Comparison of ENCODE assay signal across 31 cellular contexts in the genomic region with DNA sequence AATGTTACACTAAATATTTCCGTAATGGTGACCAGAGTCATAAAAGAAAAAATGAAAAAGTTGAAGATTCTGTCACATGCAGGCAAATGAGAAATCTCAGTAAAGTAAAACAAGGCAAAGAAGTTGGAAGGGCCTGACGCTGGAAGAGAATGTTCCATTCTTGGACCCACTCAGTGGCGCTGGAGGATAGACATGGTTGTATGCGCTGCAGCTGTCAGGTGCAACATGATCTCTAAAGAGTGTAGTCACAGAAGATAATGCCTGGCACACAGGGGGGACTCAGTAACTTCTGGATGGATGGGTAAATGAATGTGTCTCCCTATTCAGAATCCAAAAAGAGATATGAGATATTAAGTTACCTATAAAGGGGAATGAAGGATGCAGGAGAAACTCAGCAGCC.
"Had no signal": no experiment of that assay in that cellular context is flagged by ENCODE, and none has a peak within 500 bp of the region (broad histone marks: within the 10 kb centered on the region; RNA-seq: fewer than 3 reads in every experiment).

No MANE protein-coding gene starts in this region.

- DNase-seq: activated B cell treated with CpG ODN at 0.5 μM for 24 hours; activated CD4-positive, alpha-beta T cell treated with anti-CD3 and anti-CD28 coated beads for 48 hours; activated CD4-positive, alpha-beta T cell treated with anti-CD3 and anti-CD28 coated beads, Interleukin-2, amount 50 U/mL, for 1 hour; activated CD4-positive, alpha-beta T cell treated with anti-CD3 and anti-CD28 coated beads, Interleukin-2, amount 50 U/mL, for 48 hours; activated CD8-positive, alpha-beta memory T cell treated with anti-CD3 and anti-CD28 coated beads for 24 hours; activated CD8-positive, alpha-beta T cell treated with anti-CD3 and anti-CD28 coated beads for 36 hours; activated effector memory CD4-positive, alpha-beta T cell treated with Interleukin-2 at 50 U/mL for 16 hours; activated gamma-delta T cell treated with Interleukin-2 at 50 U/mL for 16 hours; activated naive CD4-positive, alpha-beta T cell treated with anti-CD3 and anti-CD28 coated beads, Interleukin-2, amount 50 U/mL, for 16 hours; activated naive CD4-positive, alpha-beta T cell treated with Interleukin-2 at 50 U/mL for 16 hours; activated T-cell treated with anti-CD3 and anti-CD28 coated beads, Interleukin-2, amount 50 U/mL, for 4 hours; amniotic stem cell; anterior cingulate cortex; brain microvascular endothelial cell; cortex of kidney; dermis blood vessel endothelial cell; effector CD4-positive, alpha-beta T cell; effector memory CD8-positive, alpha-beta T cell; erythroblast; esophagus squamous epithelium; foreskin melanocyte; heart right ventricle; T-helper 17 cell; T1000; WERI-Rb-1 had no signal

- H3K27me3 ChIP-seq: brain microvascular endothelial cell had no signal

- H3K4me1 ChIP-seq: esophagus squamous epithelium, gastroesophageal sphincter, heart right ventricle had no signal

- H3K9me3 Mint-ChIP-seq: activated CD8-positive, alpha-beta T cell treated with anti-CD3 and anti-CD28 coated beads for 36 hours; activated T-cell treated with anti-CD3 and anti-CD28 coated beads, Interleukin-2, amount 50 U/mL, for 4 hours; activated T-helper 17 cell treated with anti-CD3 and anti-CD28 coated beads, Interleukin-2, amount 50 U/mL, for 72 hours; central memory CD8-positive, alpha-beta T cell; effector memory CD8-positive, alpha-beta T cell; T-helper 2 cell treated with Interferon-gamma antibody and Interleukin-4, amounts not matched to agents 5 μg/mL and 100 μg/mL, for 36 hours had no signal

- H3K27ac Mint-ChIP-seq: activated B cell treated with CpG ODN at 0.5 μM for 24 hours; activated CD8-positive, alpha-beta T cell treated with anti-CD3 and anti-CD28 coated beads for 36 hours; activated naive CD8-positive, alpha-beta T cell; activated T-helper 17 cell treated with anti-CD3 and anti-CD28 coated beads, Interleukin-2, amount 50 U/mL, for 72 hours; effector memory CD8-positive, alpha-beta T cell; T-helper 17 cell; T-helper 2 cell treated with Interferon-gamma antibody and Interleukin-4, amounts not matched to agents 5 μg/mL and 100 μg/mL, for 36 hours had no signal

- H3K4me1 Mint-ChIP-seq: activated B cell treated with CpG ODN at 0.5 μM for 24 hours; activated T-helper 17 cell treated with anti-CD3 and anti-CD28 coated beads, Interleukin-2, amount 50 U/mL, for 72 hours; central memory CD8-positive, alpha-beta T cell; T-helper 17 cell had no signal

- H3K27ac ChIP-seq: brain microvascular endothelial cell, esophagus squamous epithelium, gastroesophageal sphincter, heart right ventricle, WERI-Rb-1 had no signal

- ATAC-seq: activated CD4-positive, CD25-positive, alpha-beta regulatory T cell treated with anti-CD3 and anti-CD28 coated beads, Interleukin-2, amount 50 U/mL, for 24 hours; activated CD8-positive, alpha-beta T cell treated with anti-CD3 and anti-CD28 coated beads for 36 hours; activated T-cell treated with anti-CD3 and anti-CD28 coated beads, Interleukin-2, amount 50 U/mL, for 4 hours; activated T-helper 17 cell treated with anti-CD3 and anti-CD28 coated beads, Interleukin-2, amount 50 U/mL, for 72 hours; effector memory CD8-positive, alpha-beta T cell; gastroesophageal sphincter; heart right ventricle; T-helper 17 cell had no signal

- H3K4me3 ChIP-seq: esophagus squamous epithelium, gastroesophageal sphincter, heart right ventricle had no signal

- H3K36me3 ChIP-seq: brain microvascular endothelial cell, esophagus squamous epithelium, gastroesophageal sphincter, heart right ventricle, WERI-Rb-1 had no signal

- H3K36me3 Mint-ChIP-seq: activated naive CD8-positive, alpha-beta T cell had no signal

- H3K9me3 ChIP-seq: esophagus squamous epithelium, gastroesophageal sphincter, heart right ventricle had no signal

- H3K4me3 Mint-ChIP-seq: activated B cell treated with CpG ODN at 0.5 μM for 24 hours; activated CD8-positive, alpha-beta T cell treated with anti-CD3 and anti-CD28 coated beads for 36 hours; activated naive CD8-positive, alpha-beta T cell; activated T-cell treated with anti-CD3 and anti-CD28 coated beads, Interleukin-2, amount 50 U/mL, for 4 hours; activated T-helper 17 cell treated with anti-CD3 and anti-CD28 coated beads, Interleukin-2, amount 50 U/mL, for 72 hours; central memory CD8-positive, alpha-beta T cell; effector memory CD8-positive, alpha-beta T cell; T-helper 17 cell; T-helper 2 cell treated with Interferon-gamma antibody and Interleukin-4, amounts not matched to agents 5 μg/mL and 100 μg/mL, for 36 hours had no signal
